Comparison of ENCODE assay signal across 1 cellular context in the genomic region with DNA sequence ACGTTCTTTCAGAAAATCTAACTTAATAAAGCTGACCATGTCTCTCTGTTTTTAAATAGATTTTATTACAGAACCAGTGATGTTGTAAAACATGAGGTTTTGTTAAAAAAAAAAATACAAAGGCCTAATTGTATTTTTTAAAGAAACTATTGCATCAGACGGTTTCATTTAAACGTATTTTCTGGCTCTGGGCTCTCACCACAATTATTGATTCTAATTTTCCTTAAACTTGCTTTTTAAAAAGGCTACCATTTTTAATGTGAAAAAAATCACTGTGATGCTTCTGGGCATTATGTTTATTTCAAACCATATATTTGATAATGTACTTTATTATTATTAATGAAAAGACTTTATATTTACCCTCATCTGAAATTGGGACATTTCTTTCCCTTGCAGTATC.
TF ChIP-seq lines count a peak whose summit lies in the region.

No MANE protein-coding gene starts in this region.

TF ChIP-seq in SK-N-SH, 30 proteins besides CTCF, POLR2A, EP300 and RAD21 (continued from another document):
- TF ChIP-seq MEF2A (IDR thresholded peaks at IDR 0.05; ENCODE audit: borderline replicate concordance, low read depth), result no peak
- no peak for TF ChIP-seq NRF1 (IDR thresholded peaks at IDR 0.05; ENCODE audit: low read depth, low read length)
- TF ChIP-seq, protein P1, sequence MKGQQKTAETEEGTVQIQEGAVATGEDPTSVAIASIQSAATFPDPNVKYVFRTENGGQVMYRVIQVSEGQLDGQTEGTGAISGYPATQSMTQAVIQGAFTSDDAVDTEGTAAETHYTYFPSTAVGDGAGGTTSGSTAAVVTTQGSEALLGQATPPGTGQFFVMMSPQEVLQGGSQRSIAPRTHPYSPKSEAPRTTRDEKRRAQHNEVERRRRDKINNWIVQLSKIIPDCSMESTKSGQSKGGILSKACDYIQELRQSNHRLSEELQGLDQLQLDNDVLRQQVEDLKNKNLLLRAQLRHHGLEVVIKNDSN (IDR thresholded peaks at IDR 0.05; ENCODE audit: borderline replicate concordance, low read depth), result no peak
- TF ChIP-seq, protein P2, sequence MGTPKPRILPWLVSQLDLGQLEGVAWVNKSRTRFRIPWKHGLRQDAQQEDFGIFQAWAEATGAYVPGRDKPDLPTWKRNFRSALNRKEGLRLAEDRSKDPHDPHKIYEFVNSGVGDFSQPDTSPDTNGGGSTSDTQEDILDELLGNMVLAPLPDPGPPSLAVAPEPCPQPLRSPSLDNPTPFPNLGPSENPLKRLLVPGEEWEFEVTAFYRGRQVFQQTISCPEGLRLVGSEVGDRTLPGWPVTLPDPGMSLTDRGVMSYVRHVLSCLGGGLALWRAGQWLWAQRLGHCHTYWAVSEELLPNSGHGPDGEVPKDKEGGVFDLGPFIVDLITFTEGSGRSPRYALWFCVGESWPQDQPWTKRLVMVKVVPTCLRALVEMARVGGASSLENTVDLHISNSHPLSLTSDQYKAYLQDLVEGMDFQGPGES (IDR thresholded peaks at IDR 0.05; ENCODE audit: low read depth, low read length), result no peak
- no peak for TF ChIP-seq TEAD4 (IDR thresholded peaks at IDR 0.05; ENCODE audit: borderline replicate concordance, insufficient read depth)
- no peak for TF ChIP-seq GABPA (IDR thresholded peaks at IDR 0.05; ENCODE audit: low read depth)
- no peak for TF ChIP-seq FOXJ3 (CRISPR knock-in tag; IDR thresholded peaks at IDR 0.05)
- TF ChIP-seq GATA2 (CRISPR knock-in tag; IDR thresholded peaks at IDR 0.05), result no peak
